27 cellular contexts compared by ENCODE assay signal in the genomic region with DNA sequence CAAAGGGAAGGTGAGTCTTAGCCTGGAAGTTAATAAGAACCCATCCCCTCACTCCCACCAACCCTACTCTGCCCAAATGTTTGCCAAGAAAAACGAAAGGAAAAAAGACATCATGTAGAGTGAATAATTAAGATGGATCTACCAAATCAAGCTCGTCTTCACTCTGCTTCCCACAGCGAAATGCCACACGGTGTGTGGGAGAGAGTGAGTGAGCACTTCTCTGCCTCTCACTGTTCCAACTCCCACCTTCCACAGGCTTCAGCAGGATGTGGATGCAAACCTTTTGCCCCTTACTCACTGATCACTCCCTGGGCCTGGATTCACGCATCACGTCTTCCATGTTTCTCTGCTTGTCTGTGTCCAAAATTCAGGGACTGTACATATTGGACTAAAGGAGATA.
A peak's percentile ranks its signal among the peaks of the same experiment; 100 is the strongest.
DNase-seq lines count a peak whose midpoint lies in the region; ATAC-seq, FAIRE-seq and TF ChIP-seq lines count a peak whose summit lies in the region.
"Had no signal": no experiment of that assay in that cellular context is flagged by ENCODE, and none has a peak within 500 bp of the region (broad histone marks: within the 10 kb centered on the region; RNA-seq: fewer than 3 reads in every experiment).

No MANE protein-coding gene starts in this region.

- no peaks in the 10 kb centered on the region for H3K9me3 Mint-ChIP-seq in astrocyte (ENCODE audit: unreplicated experiment)
- H3K9me3 Mint-ChIP-seq: activated naive CD4-positive, alpha-beta T cell treated with anti-CD3 and anti-CD28 coated beads, Interleukin-2, amount 50 U/mL, for 72 hours; activated T-helper 17 cell treated with anti-CD3 and anti-CD28 coated beads, Interleukin-2, amount 50 U/mL, for 72 hours; CD4-positive, CD25-positive, alpha-beta regulatory T cell; T-cell had no signal

- H2BK15ac ChIP-seq in IMR-90 (ENCODE audit: low read depth, low read length), result peak overlapping the region; percentile 98; the same call in 2 of the 3 replicates

- WGBS in IMR-90 (ENCODE audit: extremely low coverage in 2 of 2, insufficient read length in 1 of 2), 2 experiments, result no CpG with 5 or more reads among the region's 6 CpGs

- DNase-seq in IMR-90 (no peak), astrocyte (ENCODE audit: low read depth) (no peak), H4 (ENCODE audit: low spot score) (no peak), NCI-H128 (lab: John Stamatoyannopoulos, UW; ENCODE audit: unreplicated experiment) (no peak), coronary artery (ENCODE audit: low spot score) (no peak)
- DNase-seq: activated CD4-positive, alpha-beta T cell treated with anti-CD3 and anti-CD28 coated beads, Interleukin-2, amount 50 U/mL, for 48 hours; activated CD8-positive, alpha-beta memory T cell treated with anti-CD3 and anti-CD28 coated beads, Interleukin-2, amount 50 U/mL, for 4 hours; CD4-positive, CD25-positive, alpha-beta regulatory T cell; effector memory CD4-positive, alpha-beta T cell; EL; KBM-7; mammary epithelial cell; MM.1S; NCI-H1436 treated with DMSO at 0.1 percent for 48 hours; NCI-H2107; NCI-H510A; PC-9; SIG-M5; stimulated activated naive CD4-positive, alpha-beta T cell treated with Interleukin-2 at 50 U/mL for 16 hours; T-cell; thyroid gland had no signal

- no peak for FAIRE-seq in astrocyte (lab: Jason Lieb, UNC)
- FAIRE-seq: GM19239 had no signal

- H4K20me1 ChIP-seq in IMR-90 (ENCODE audit: insufficient read depth, low read length) (no peaks in the 10 kb centered on the region), astrocyte (ENCODE audit: insufficient read depth, low read length) (no peaks in the 10 kb centered on the region)

- peak overlapping the region; percentile 87 for H2BK120ac ChIP-seq in IMR-90 (ENCODE audit: low read depth, low read length)

- H3K18ac ChIP-seq in IMR-90 (ENCODE audit: low read depth, low read length), result peak overlapping the region; percentile 16; the same call in 1 of the 2 replicates

- peak overlapping the region; percentile 34 for H3K27ac Mint-ChIP-seq in astrocyte (ENCODE audit: unreplicated experiment)
- H3K27ac Mint-ChIP-seq: activated T-helper 17 cell treated with anti-CD3 and anti-CD28 coated beads, Interleukin-2, amount 50 U/mL, for 72 hours; CD4-positive, CD25-positive, alpha-beta regulatory T cell; T-cell had no signal

- TF ChIP-seq CTCF in IMR-90 (conservative IDR thresholded peaks at IDR 0.05; ENCODE audit: low read depth, low read length), result no peak
- no peak for TF ChIP-seq CTCF in astrocyte (IDR thresholded peaks at IDR 0.05; ENCODE audit: insufficient read depth, low read depth, low read length)
- no peak for TF ChIP-seq CTCF in coronary artery (IDR thresholded peaks at IDR 0.05)

- H4K5ac ChIP-seq in IMR-90 (ENCODE audit: low read depth, low read length), result 0 out of 2 replicates have a peak overlapping the region, but pooled peaks have one; percentile 11

- no peaks in the 10 kb centered on the region for H3K36me3 ChIP-seq in IMR-90 (ENCODE audit: control insufficient read depth, insufficient read depth, low read length)
- peaks cover 3% of the 10 kb centered on the region for H3K36me3 ChIP-seq in astrocyte (ENCODE audit: insufficient read depth, low read length)
- no peaks in the 10 kb centered on the region for H3K36me3 ChIP-seq in skeletal muscle satellite cell (ENCODE audit: insufficient read depth, low read length)
- H3K36me3 ChIP-seq: gastroesophageal sphincter, thyroid gland had no signal

- H3K27me3 ChIP-seq in IMR-90 (ENCODE audit: control insufficient read depth, insufficient read depth, low read length) (no peaks in the 10 kb centered on the region), astrocyte (ENCODE audit: insufficient read depth, low read length) (no peaks in the 10 kb centered on the region), layer of hippocampus (ENCODE audit: control insufficient read depth, insufficient read depth, low read length) (no peaks in the 10 kb centered on the region), skeletal muscle satellite cell (ENCODE audit: control insufficient read depth, insufficient read depth, low read length) (no peaks in the 10 kb centered on the region)
- H3K27me3 ChIP-seq: gastroesophageal sphincter, thyroid gland had no signal

- CTCF ChIA-PET in IMR-90 (lab: Yijun Ruan, JAX), result interaction anchor here (0.8 kb wide), 1 partner anchor 589 kb away, joined by 3 read pairs; no protein-coding TSS in a partner anchor

- dilution Hi-C loops in IMR-90 (cut with HindIII; ENCODE audit: low sequenced_read_pairs, unreplicated experiment), result no loop called here

- H2AFZ ChIP-seq in IMR-90 (replicated peaks; ENCODE audit: low read length, poor library complexity) (peak overlapping the region; percentile 34), astrocyte (ENCODE audit: low read depth, low read length) (no peak overlapping the region)
- H2AFZ ChIP-seq: PC-9 had no signal

- peak overlapping the region; percentile 87 for H2BK20ac ChIP-seq in IMR-90 (ENCODE audit: low read depth, low read length)

- peak overlapping the region; percentile 68 for H2AK9ac ChIP-seq in IMR-90 (replicated peaks; ENCODE audit: low read depth, low read length, poor library complexity)

- peak overlapping the region; percentile 74 for H3K4ac ChIP-seq in IMR-90 (ENCODE audit: low read depth, low read length)

- H3K4me3 ChIP-seq in IMR-90 (ENCODE audit: insufficient read depth, low read depth, low read length), result no peak overlapping the region
- no peak overlapping the region for H3K4me3 ChIP-seq in astrocyte (ENCODE audit: insufficient read depth, low read depth, low read length)
- H3K4me3 ChIP-seq in skeletal muscle satellite cell (ENCODE audit: low read length), result no peak overlapping the region
- no peak overlapping the region for H3K4me3 ChIP-seq in coronary artery
- H3K4me3 ChIP-seq: gastroesophageal sphincter, PC-9, thyroid gland had no signal

- H3K36me3 Mint-ChIP-seq in astrocyte (ENCODE audit: low read depth, unreplicated experiment), result peaks cover 11% of the 10 kb centered on the region
- H3K36me3 Mint-ChIP-seq: activated naive CD4-positive, alpha-beta T cell treated with anti-CD3 and anti-CD28 coated beads, Interleukin-2, amount 50 U/mL, for 72 hours; CD4-positive, CD25-positive, alpha-beta regulatory T cell; T-cell had no signal

- H2BK5ac ChIP-seq in IMR-90 (ENCODE audit: low read depth, low read length, poor library complexity, severe bottlenecking), result peak overlapping the region; percentile 36

- peak overlapping the region; percentile 86 for H4K91ac ChIP-seq in IMR-90 (ENCODE audit: insufficient read depth, low read depth, low read length)

- H3K9me1 ChIP-seq in IMR-90 (ENCODE audit: insufficient read depth, low read length), result peaks cover 15% of the 10 kb centered on the region

- peaks cover 3 to 5% of the 10 kb centered on the region in 2 experiments; a peak in 2 of 4 replicates for H3K79me1 ChIP-seq in IMR-90 (ENCODE audit: low read depth in 1 of 2, low read length in 2 of 2)

- intact Hi-C loops in IMR-90 (cut with micrococcal nuclease), result no loop called here

- H3K4me2 ChIP-seq in IMR-90 (ENCODE audit: low read depth, low read length), result no peak overlapping the region
- H3K4me2 ChIP-seq in astrocyte (ENCODE audit: low read length), result peak overlapping the region; percentile 26
- peak overlapping the region; percentile 54 for H3K4me2 ChIP-seq in skeletal muscle satellite cell (ENCODE audit: low read length)

- TF ChIP-seq RAD21 in IMR-90 (IDR thresholded peaks at IDR 0.05; ENCODE audit: low read length), result no peak

- no peak for ATAC-seq in IMR-90 (ENCODE audit: low read depth)
- ATAC-seq: activated naive CD4-positive, alpha-beta T cell treated with anti-CD3 and anti-CD28 coated beads, Interleukin-2, amount 50 U/mL, for 72 hours; activated T-helper 17 cell treated with anti-CD3 and anti-CD28 coated beads, Interleukin-2, amount 50 U/mL, for 72 hours; gastroesophageal sphincter; T-cell had no signal

- no peaks in the 10 kb centered on the region for H3K79me2 ChIP-seq in astrocyte (ENCODE audit: insufficient read depth, low read length)

- POLR2A ChIA-PET in IMR-90 (lab: Charles Lee; ENCODE audit: unreplicated experiment), result no interaction called here

- H3K27me3 Mint-ChIP-seq in astrocyte (ENCODE audit: low read depth, unreplicated experiment), result no peaks in the 10 kb centered on the region
- H3K27me3 Mint-ChIP-seq: activated T-helper 17 cell treated with anti-CD3 and anti-CD28 coated beads, Interleukin-2, amount 50 U/mL, for 72 hours had no signal

- BruUV-seq in IMR-90 (replicated peaks; lab: Mats Ljungman, UMichigan), result no TSS peak

- H3K9ac ChIP-seq in IMR-90 (ENCODE audit: low read depth, low read length) (no peak overlapping the region), astrocyte (ENCODE audit: low read length) (no peak overlapping the region), skeletal muscle satellite cell (ENCODE audit: low read depth, low read length) (no peak overlapping the region)

- H3K4me3 Mint-ChIP-seq in astrocyte (ENCODE audit: unreplicated experiment), result no peak overlapping the region
- H3K4me3 Mint-ChIP-seq: activated T-helper 17 cell treated with anti-CD3 and anti-CD28 coated beads, Interleukin-2, amount 50 U/mL, for 72 hours; CD4-positive, CD25-positive, alpha-beta regulatory T cell; T-cell had no signal

- H3K4me1 ChIP-seq in IMR-90 (ENCODE audit: control insufficient read depth, insufficient read depth, low read length) (peaks cover 24% of the 10 kb centered on the region), astrocyte (ENCODE audit: insufficient read depth, low read length) (peaks cover 33% of the 10 kb centered on the region), skeletal muscle satellite cell (ENCODE audit: control insufficient read depth, insufficient read depth, low read length) (peaks cover 35% of the 10 kb centered on the region)
- H3K4me1 ChIP-seq: gastroesophageal sphincter had no signal

- H3K9me3 ChIP-seq in IMR-90 (ENCODE audit: control insufficient read depth, insufficient read depth, low read length), result no peaks in the 10 kb centered on the region
- H3K9me3 ChIP-seq in astrocyte (ENCODE audit: insufficient read depth, low read depth, low read length), result no peaks in the 10 kb centered on the region
- no peaks in the 10 kb centered on the region for H3K9me3 ChIP-seq in skeletal muscle satellite cell (replicated peaks; ENCODE audit: low read length)
- H3K9me3 ChIP-seq: gastroesophageal sphincter, thyroid gland had no signal

- 0 out of 2 replicates have a peak overlapping the region, but pooled peaks have one; percentile 12 for H3K56ac ChIP-seq in IMR-90 (ENCODE audit: extremely low read depth, insufficient read depth, low read length)

- peaks cover 38% of the 10 kb centered on the region for H3K4me1 Mint-ChIP-seq in astrocyte (ENCODE audit: low read depth, unreplicated experiment)
- H3K4me1 Mint-ChIP-seq: activated T-helper 17 cell treated with anti-CD3 and anti-CD28 coated beads, Interleukin-2, amount 50 U/mL, for 72 hours; CD4-positive, CD25-positive, alpha-beta regulatory T cell; T-cell had no signal

- peak overlapping the region; percentile 99 for H2AK5ac ChIP-seq in IMR-90 (ENCODE audit: low read depth, low read length)

- H3K27ac ChIP-seq in IMR-90 (ENCODE audit: insufficient read depth, low read length), result peak overlapping the region; percentile 17
- H3K27ac ChIP-seq in astrocyte (ENCODE audit: low read depth, low read length), result peak overlapping the region; percentile 89
- peak overlapping the region; percentile 24 for H3K27ac ChIP-seq in layer of hippocampus (ENCODE audit: low read depth, low read length)
- no peak overlapping the region for H3K27ac ChIP-seq in coronary artery
- H3K27ac ChIP-seq: gastroesophageal sphincter, PC-9 had no signal

- peak overlapping the region; percentile 76 for H3K14ac ChIP-seq in IMR-90 (replicated peaks; ENCODE audit: low read depth, low read length)

- peak overlapping the region; percentile 44 to 63; a peak in 3 of 4 replicates for H4K8ac ChIP-seq in IMR-90 (ENCODE audit: low read depth in 2 of 2, low read length in 2 of 2)

- TF ChIP-seq POLR2A in IMR-90 (IDR thresholded peaks at IDR 0.05; ENCODE audit: low read depth, low read length), result no peak

- in situ Hi-C loops in IMR-90 (cut with MboI; ENCODE audit: low sequenced_read_pairs), result loop anchor here (25.0 kb wide), 1 partner anchor 150 kb away; no protein-coding TSS in a partner anchor

- peak overlapping the region; percentile 54 for H3K23ac ChIP-seq in IMR-90 (ENCODE audit: low read depth, low read length)

Comparison
In these comparisons a context has a peak if more than half of its experiments do, and no peak if none do; other contexts are left out.
1. H3K27ac ChIP-seq: peak in IMR-90 (single experiment), astrocyte (single experiment) and layer of hippocampus (single experiment); none in coronary artery (0 of 2).